ENCODE assay signal across 14 cellular contexts in the genomic region with DNA sequence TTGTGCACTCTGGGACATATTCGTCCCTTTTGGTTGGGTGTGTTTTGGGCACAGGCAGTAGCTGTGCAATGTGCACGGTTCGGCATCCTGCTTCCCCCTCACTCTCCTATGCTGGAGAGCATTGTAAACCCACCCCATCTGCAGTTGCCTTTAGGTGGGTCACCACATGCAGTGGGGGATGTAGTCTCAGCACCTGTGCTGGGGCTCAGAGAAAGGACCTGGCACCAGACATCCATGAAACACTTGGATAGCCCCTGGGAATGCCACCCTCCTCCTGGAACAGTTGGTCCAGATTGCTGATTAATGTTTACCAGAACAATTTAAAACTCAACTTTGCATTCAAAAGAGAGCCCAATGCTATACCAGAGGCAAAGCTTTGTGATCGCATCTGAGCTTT.
DNase-seq lines count a peak whose midpoint lies in the region; ATAC-seq and TF ChIP-seq lines count a peak whose summit lies in the region.
"Had no signal": no experiment of that assay in that cellular context is flagged by ENCODE, and none has a peak within 500 bp of the region (broad histone marks: within the 10 kb centered on the region; RNA-seq: fewer than 3 reads in every experiment).

No MANE protein-coding gene starts in this region.

- BruUV-seq in PC-9 (replicated peaks; lab: Mats Ljungman, UMichigan), result TSS peak; percentile 57

- H3K4me3 ChIP-seq in AG04450 (ENCODE audit: low read depth, low read length), result no peak overlapping the region
- peak overlapping the region; percentile 32; the same call in 1 of the 2 replicates for H3K4me3 ChIP-seq in PC-9
- peak overlapping the region; percentile 32 for H3K4me3 ChIP-seq in left ventricle myocardium inferior
- peak overlapping the region; percentile 6 for H3K4me3 ChIP-seq in rectal smooth muscle tissue (ENCODE audit: low read length)
- H3K4me3 ChIP-seq in mucosa of descending colon, result no peak overlapping the region
- H3K4me3 ChIP-seq: GM12878 had no signal

- no peak overlapping the region for H3K9ac ChIP-seq in rectal smooth muscle tissue (ENCODE audit: low read length)

- H3K4me3 Mint-ChIP-seq in nephron progenitor cell, result no peak overlapping the region
- H3K4me3 Mint-ChIP-seq: CD8-positive, alpha-beta memory T cell; central memory CD8-positive, alpha-beta T cell; natural killer cell treated with Interleukin-12 subunit alpha and Interleukin-12 subunit beta and Interleukin-15 and Interleukin-18, amount 100 ng/mL, for 72 hours had no signal

- CTCF ChIA-PET in AG04450 (lab: Charles Lee), result interaction anchor here (0.7 to 3.0 kb wide), 5 partner anchors 14 to 365 kb away, joined by 3 to 19 read pairs (median 3); no protein-coding TSS in a partner anchor
- CTCF ChIA-PET in PC-9 (lab: Charles Lee), result no interaction called here

- no peaks in the 10 kb centered on the region for H3K27me3 ChIP-seq in AG04450 (ENCODE audit: control insufficient read depth, insufficient read depth, low read length)
- H3K27me3 ChIP-seq in PC-9 (ENCODE audit: insufficient read depth, low read depth), result no peaks in the 10 kb centered on the region
- no peaks in the 10 kb centered on the region for H3K27me3 ChIP-seq in left ventricle myocardium inferior (ENCODE audit: low read depth)
- H3K27me3 ChIP-seq in rectal smooth muscle tissue (ENCODE audit: control insufficient read depth, insufficient read depth, low read length), result no peaks in the 10 kb centered on the region

- no peak for ATAC-seq in GM18502 (IDR thresholded peaks at IDR 0.05; ENCODE audit: poor library complexity, unreplicated experiment)
- no peak for ATAC-seq in mucosa of descending colon
- ATAC-seq: GM12878; natural killer cell treated with Interleukin-12 subunit alpha and Interleukin-12 subunit beta and Interleukin-15 and Interleukin-18, amount 100 ng/mL, for 72 hours had no signal

- no peak overlapping the region for H3K27ac Mint-ChIP-seq in nephron progenitor cell
- H3K27ac Mint-ChIP-seq: natural killer cell treated with Interleukin-12 subunit alpha and Interleukin-12 subunit beta and Interleukin-15 and Interleukin-18, amount 100 ng/mL, for 72 hours had no signal

- intact Hi-C loops in PC-9 (cut with micrococcal nuclease; ENCODE audit: unreplicated experiment), result loop anchor here (1.0 kb wide), 1 partner anchor 13 kb away; no protein-coding TSS in a partner anchor
- intact Hi-C loops in left ventricle myocardium inferior (cut with micrococcal nuclease), result no loop called here
- intact Hi-C loops in mucosa of descending colon (cut with DNase I, micrococcal nuclease), result no loop called here

- peaks cover 1% of the 10 kb centered on the region; the same call in 1 of the 2 replicates for H3K9me3 ChIP-seq in AG04450 (ENCODE audit: control insufficient read depth, insufficient read depth, low read length)
- H3K9me3 ChIP-seq in PC-9 (ENCODE audit: insufficient read depth, low read depth), result no peaks in the 10 kb centered on the region
- no peaks in the 10 kb centered on the region for H3K9me3 ChIP-seq in left ventricle myocardium inferior (replicated peaks)
- no peaks in the 10 kb centered on the region for H3K9me3 ChIP-seq in mucosa of descending colon

- peaks cover 24% of the 10 kb centered on the region for H3K4me1 ChIP-seq in PC-9 (replicated peaks; ENCODE audit: insufficient read depth)
- peaks cover 83% of the 10 kb centered on the region for H3K4me1 ChIP-seq in left ventricle myocardium inferior
- H3K4me1 ChIP-seq in rectal smooth muscle tissue (ENCODE audit: control insufficient read depth, insufficient read depth, low read length), result peaks cover 16% of the 10 kb centered on the region
- H3K4me1 ChIP-seq in mucosa of descending colon (ENCODE audit: low read depth), result peaks cover 10% of the 10 kb centered on the region

- H2AFZ ChIP-seq in PC-9, result no peak overlapping the region

- H3K9me2 ChIP-seq in PC-9 (ENCODE audit: insufficient read depth), result no peaks in the 10 kb centered on the region

- no peaks in the 10 kb centered on the region for H3K27me3 Mint-ChIP-seq in nephron progenitor cell (ENCODE audit: low read depth, poor library complexity)

- H4K20me1 ChIP-seq in PC-9 (ENCODE audit: insufficient read depth), result no peaks in the 10 kb centered on the region

- H3K4me2 ChIP-seq in PC-9, result peak overlapping the region; percentile 76

- peaks cover 35% of the 10 kb centered on the region for H3K4me1 Mint-ChIP-seq in nephron progenitor cell
- H3K4me1 Mint-ChIP-seq: central memory CD8-positive, alpha-beta T cell had no signal

- DNase-seq in AG04450 (ENCODE audit: low read depth, low spot score), result no peak
- DNase-seq in PC-9, result no peak
- DNase-seq in left ventricle myocardium inferior, result no peak
- DNase-seq in nephron progenitor cell, result no peak
- no peak for DNase-seq in mucosa of descending colon
- no peak for DNase-seq in globus pallidus (ENCODE audit: low spot score)
- DNase-seq: activated T-cell treated with anti-CD3 and anti-CD28 coated beads for 4 hours; CD8-positive, alpha-beta memory T cell; NCI-H1436 treated with DMSO at 0.1 percent for 48 hours had no signal

- no peaks in the 10 kb centered on the region for H3K79me2 ChIP-seq in PC-9 (ENCODE audit: low read depth)

- peaks cover 9% of the 10 kb centered on the region; the same call in 1 of the 2 replicates for H3F3A ChIP-seq in PC-9 (ENCODE audit: insufficient read depth, low read depth)

- TF ChIP-seq CTCF in AG04450 (IDR thresholded peaks at IDR 0.05; ENCODE audit: low read depth, low read length) (no peak), PC-9 (conservative IDR thresholded peaks at IDR 0.05) (no peak), left ventricle myocardium inferior (IDR thresholded peaks at IDR 0.05; ENCODE audit: borderline replicate concordance) (no peak), nephron progenitor cell (IDR thresholded peaks at IDR 0.05) (no peak), mucosa of descending colon (IDR thresholded peaks at IDR 0.05) (no peak)

- H3K27ac ChIP-seq in AG04450 (ENCODE audit: low read depth, low read length) (peak overlapping the region; percentile 81), PC-9 (peak overlapping the region; percentile 75), left ventricle myocardium inferior (replicated peaks) (peak overlapping the region; percentile 94), rectal smooth muscle tissue (ENCODE audit: low read depth, low read length) (peak overlapping the region; percentile 53)

- POLR2A ChIA-PET in AG04450 (lab: Yijun Ruan, JAX), result interaction anchor here (0.6 kb wide), 1 partner anchor 43 kb away, joined by 3 read pairs; no protein-coding TSS in a partner anchor
- POLR2A ChIA-PET in PC-9 (lab: Charles Lee; ENCODE audit: unreplicated experiment), result no interaction called here

- H3K36me3 Mint-ChIP-seq in nephron progenitor cell (ENCODE audit: low read depth), result no peaks in the 10 kb centered on the region
- H3K36me3 Mint-ChIP-seq: CD8-positive, alpha-beta memory T cell; natural killer cell treated with Interleukin-12 subunit alpha and Interleukin-12 subunit beta and Interleukin-15 and Interleukin-18, amount 100 ng/mL, for 72 hours had no signal

- H3K9me3 Mint-ChIP-seq in nephron progenitor cell, result no peaks in the 10 kb centered on the region
- H3K9me3 Mint-ChIP-seq: central memory CD8-positive, alpha-beta T cell; natural killer cell treated with Interleukin-12 subunit alpha and Interleukin-12 subunit beta and Interleukin-15 and Interleukin-18, amount 100 ng/mL, for 72 hours had no signal

- H3K36me3 ChIP-seq in PC-9 (ENCODE audit: low read depth), result no peaks in the 10 kb centered on the region
- H3K36me3 ChIP-seq in left ventricle myocardium inferior, result no peaks in the 10 kb centered on the region
- no peaks in the 10 kb centered on the region for H3K36me3 ChIP-seq in rectal smooth muscle tissue (ENCODE audit: control insufficient read depth, insufficient read depth, low read length)
- H3K36me3 ChIP-seq in mucosa of descending colon (ENCODE audit: low read depth), result no peaks in the 10 kb centered on the region

Comparison
In these comparisons a context has a peak if more than half of its experiments do, and no peak if none do; other contexts are left out.
1. H3K4me3 ChIP-seq: peak in PC-9 (single experiment), left ventricle myocardium inferior (single experiment) and rectal smooth muscle tissue (single experiment); none in AG04450 (single experiment) and mucosa of descending colon (single experiment).
2. Peak in every context shown above with its lines, with median percentiles within 50 percentile points of each other: H3K27ac ChIP-seq.